1 cellular context compared by ENCODE assay signal in the genomic region with DNA sequence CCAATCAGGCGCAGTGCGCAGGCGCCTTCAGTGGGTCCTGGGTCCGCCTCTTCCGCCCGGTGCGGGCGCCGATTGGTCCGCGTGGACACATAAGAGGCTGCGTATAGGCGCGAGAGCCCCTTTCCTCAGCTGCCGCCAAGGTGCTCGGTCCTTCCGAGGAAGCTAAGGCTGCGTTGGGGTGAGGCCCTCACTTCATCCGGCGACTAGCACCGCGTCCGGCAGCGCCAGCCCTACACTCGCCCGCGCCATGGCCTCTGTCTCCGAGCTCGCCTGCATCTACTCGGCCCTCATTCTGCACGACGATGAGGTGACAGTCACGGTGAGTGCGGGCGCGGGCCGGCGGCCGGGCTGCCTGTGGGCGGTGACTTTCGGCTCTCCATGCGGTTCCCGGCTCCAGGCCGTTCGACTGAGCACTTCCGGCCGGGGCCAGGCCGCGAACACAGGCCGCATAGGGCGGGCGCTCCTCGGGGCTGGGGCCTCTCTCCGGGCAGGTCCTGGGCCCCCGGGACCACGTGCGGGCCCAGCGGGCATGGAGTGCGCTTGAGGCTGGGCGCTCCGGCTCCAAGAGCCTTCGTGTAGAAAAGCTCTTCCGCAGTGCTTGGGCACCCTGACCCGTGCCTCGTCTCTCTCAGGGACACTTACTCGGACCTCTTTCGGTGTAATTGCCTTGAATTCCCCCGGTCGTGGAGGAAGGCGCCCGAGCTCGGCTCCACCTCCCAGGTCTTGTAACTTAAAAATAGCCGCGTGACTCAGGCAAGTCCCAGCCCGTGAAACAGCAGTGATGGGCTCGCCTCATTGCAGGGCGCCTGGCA.
TF ChIP-seq lines count a peak whose summit lies in the region.

TSS of gene RPLP1 (plus strand) at position 117 of the 812 bp plus-strand sequence. CDS start at position 248, 131 bp downstream.

TF ChIP-seq in HepG2, 621 proteins besides CTCF, POLR2A, EP300 and RAD21 (continued from another document and continues in another):
- no peak for TF ChIP-seq HMG20A (CRISPR knock-in tag; IDR thresholded peaks at IDR 0.05; ENCODE audit: borderline replicate concordance)
- peak; percentile 95 for TF ChIP-seq ZNF567 (CRISPR knock-in tag; IDR thresholded peaks at IDR 0.05; ENCODE audit: borderline replicate concordance)
- TF ChIP-seq ZNF761 (CRISPR knock-in tag; conservative IDR thresholded peaks at IDR 0.05), result no peak
- TF ChIP-seq, protein P1, sequence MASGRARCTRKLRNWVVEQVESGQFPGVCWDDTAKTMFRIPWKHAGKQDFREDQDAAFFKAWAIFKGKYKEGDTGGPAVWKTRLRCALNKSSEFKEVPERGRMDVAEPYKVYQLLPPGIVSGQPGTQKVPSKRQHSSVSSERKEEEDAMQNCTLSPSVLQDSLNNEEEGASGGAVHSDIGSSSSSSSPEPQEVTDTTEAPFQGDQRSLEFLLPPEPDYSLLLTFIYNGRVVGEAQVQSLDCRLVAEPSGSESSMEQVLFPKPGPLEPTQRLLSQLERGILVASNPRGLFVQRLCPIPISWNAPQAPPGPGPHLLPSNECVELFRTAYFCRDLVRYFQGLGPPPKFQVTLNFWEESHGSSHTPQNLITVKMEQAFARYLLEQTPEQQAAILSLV (CRISPR knock-in tag; IDR thresholded peaks at IDR 0.05; ENCODE audit: borderline replicate concordance), result peak; percentile 72; the same call in 1 of the 2 replicates
- no peak for TF ChIP-seq SRSF9 (IDR thresholded peaks at IDR 0.05; ENCODE audit: borderline replicate concordance, insufficient read depth, low read depth, low read length, poor library complexity, severe bottlenecking)
- no peak for TF ChIP-seq ZNF646 (CRISPR knock-in tag; IDR thresholded peaks at IDR 0.05)
- TF ChIP-seq ZNF766 (CRISPR knock-in tag; IDR thresholded peaks at IDR 0.05; ENCODE audit: borderline replicate concordance), result peak; percentile 70; the same call in 1 of the 2 replicates
- TF ChIP-seq GABPB1 (CRISPR knock-in tag; IDR thresholded peaks at IDR 0.05), result peak; percentile 95
- peak; percentile 85; the same call in 1 of the 2 replicates for TF ChIP-seq CAMTA2 (CRISPR knock-in tag; IDR thresholded peaks at IDR 0.05; ENCODE audit: borderline replicate concordance)
- TF ChIP-seq U2AF2 (IDR thresholded peaks at IDR 0.05; ENCODE audit: low read depth, low read length), result no peak
- TF ChIP-seq, protein P2, sequence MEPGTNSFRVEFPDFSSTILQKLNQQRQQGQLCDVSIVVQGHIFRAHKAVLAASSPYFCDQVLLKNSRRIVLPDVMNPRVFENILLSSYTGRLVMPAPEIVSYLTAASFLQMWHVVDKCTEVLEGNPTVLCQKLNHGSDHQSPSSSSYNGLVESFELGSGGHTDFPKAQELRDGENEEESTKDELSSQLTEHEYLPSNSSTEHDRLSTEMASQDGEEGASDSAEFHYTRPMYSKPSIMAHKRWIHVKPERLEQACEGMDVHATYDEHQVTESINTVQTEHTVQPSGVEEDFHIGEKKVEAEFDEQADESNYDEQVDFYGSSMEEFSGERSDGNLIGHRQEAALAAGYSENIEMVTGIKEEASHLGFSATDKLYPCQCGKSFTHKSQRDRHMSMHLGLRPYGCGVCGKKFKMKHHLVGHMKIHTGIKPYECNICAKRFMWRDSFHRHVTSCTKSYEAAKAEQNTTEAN (CRISPR knock-in tag; conservative IDR thresholded peaks at IDR 0.05), result no peak
- TF ChIP-seq HNRNPUL1 (IDR thresholded peaks at IDR 0.05; ENCODE audit: low read depth, low read length), result no peak
- TF ChIP-seq ATM (IDR thresholded peaks at IDR 0.05; ENCODE audit: borderline replicate concordance), result no peak
- TF ChIP-seq ZNF180 (CRISPR knock-in tag; IDR thresholded peaks at IDR 0.05; ENCODE audit: borderline replicate concordance, low read depth), result no peak
- no peak for TF ChIP-seq MAFF (IDR thresholded peaks at IDR 0.05; ENCODE audit: low read depth, low read length)
- no peak for TF ChIP-seq SKI (IDR thresholded peaks at IDR 0.05; ENCODE audit: partially characterized antibody)
- no peak for TF ChIP-seq RCOR2 (CRISPR knock-in tag; IDR thresholded peaks at IDR 0.05)
- TF ChIP-seq RBM22 (optimal IDR thresholded peaks at IDR 0.05; ENCODE audit: low read length), result no peak
- TF ChIP-seq PRPF4 (IDR thresholded peaks at IDR 0.05; ENCODE audit: low read depth, low read length, poor library complexity, severe bottlenecking), result no peak
- TF ChIP-seq HMGXB4 (CRISPR knock-in tag; IDR thresholded peaks at IDR 0.05; ENCODE audit: borderline replicate concordance in 1 of 2, low read depth in 1 of 2), result peak in 1 of 2 experiments; percentile 78; a peak in 2 of 4 replicates
- TF ChIP-seq AGO2 (optimal IDR thresholded peaks at IDR 0.05; ENCODE audit: low read depth, low read length), result peak; percentile 97
- TF ChIP-seq ASH2L (IDR thresholded peaks at IDR 0.05; ENCODE audit: insufficient read length, low read depth, low read length), result peak; percentile 49
- TF ChIP-seq NR2C2 (CRISPR knock-in tag; IDR thresholded peaks at IDR 0.05; ENCODE audit: borderline replicate concordance), result peak; percentile 48; the same call in 1 of the 2 replicates
- peak; percentile 77 for TF ChIP-seq ZNF331 (CRISPR knock-in tag; IDR thresholded peaks at IDR 0.05)
- TF ChIP-seq TCF7L2 (IDR thresholded peaks at IDR 0.05; ENCODE audit: low read depth, low read length), result no peak
- TF ChIP-seq, protein P3, sequence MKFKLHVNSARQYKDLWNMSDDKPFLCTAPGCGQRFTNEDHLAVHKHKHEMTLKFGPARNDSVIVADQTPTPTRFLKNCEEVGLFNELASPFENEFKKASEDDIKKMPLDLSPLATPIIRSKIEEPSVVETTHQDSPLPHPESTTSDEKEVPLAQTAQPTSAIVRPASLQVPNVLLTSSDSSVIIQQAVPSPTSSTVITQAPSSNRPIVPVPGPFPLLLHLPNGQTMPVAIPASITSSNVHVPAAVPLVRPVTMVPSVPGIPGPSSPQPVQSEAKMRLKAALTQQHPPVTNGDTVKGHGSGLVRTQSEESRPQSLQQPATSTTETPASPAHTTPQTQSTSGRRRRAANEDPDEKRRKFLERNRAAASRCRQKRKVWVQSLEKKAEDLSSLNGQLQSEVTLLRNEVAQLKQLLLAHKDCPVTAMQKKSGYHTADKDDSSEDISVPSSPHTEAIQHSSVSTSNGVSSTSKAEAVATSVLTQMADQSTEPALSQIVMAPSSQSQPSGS (CRISPR knock-in tag; IDR thresholded peaks at IDR 0.05), result peak; percentile 53
- TF ChIP-seq, protein P4, sequence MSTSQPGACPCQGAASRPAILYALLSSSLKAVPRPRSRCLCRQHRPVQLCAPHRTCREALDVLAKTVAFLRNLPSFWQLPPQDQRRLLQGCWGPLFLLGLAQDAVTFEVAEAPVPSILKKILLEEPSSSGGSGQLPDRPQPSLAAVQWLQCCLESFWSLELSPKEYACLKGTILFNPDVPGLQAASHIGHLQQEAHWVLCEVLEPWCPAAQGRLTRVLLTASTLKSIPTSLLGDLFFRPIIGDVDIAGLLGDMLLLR (CRISPR knock-in tag; IDR thresholded peaks at IDR 0.05), result peak; percentile 71; the same call in 1 of the 2 replicates
- TF ChIP-seq, protein P5, sequence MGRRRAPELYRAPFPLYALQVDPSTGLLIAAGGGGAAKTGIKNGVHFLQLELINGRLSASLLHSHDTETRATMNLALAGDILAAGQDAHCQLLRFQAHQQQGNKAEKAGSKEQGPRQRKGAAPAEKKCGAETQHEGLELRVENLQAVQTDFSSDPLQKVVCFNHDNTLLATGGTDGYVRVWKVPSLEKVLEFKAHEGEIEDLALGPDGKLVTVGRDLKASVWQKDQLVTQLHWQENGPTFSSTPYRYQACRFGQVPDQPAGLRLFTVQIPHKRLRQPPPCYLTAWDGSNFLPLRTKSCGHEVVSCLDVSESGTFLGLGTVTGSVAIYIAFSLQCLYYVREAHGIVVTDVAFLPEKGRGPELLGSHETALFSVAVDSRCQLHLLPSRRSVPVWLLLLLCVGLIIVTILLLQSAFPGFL (CRISPR knock-in tag; IDR thresholded peaks at IDR 0.05), result no peak
- 0 out of 2 replicates have a peak, but pooled peaks have one; percentile 58 for TF ChIP-seq SP4 (CRISPR knock-in tag; IDR thresholded peaks at IDR 0.05)
- peak; percentile 35; the same call in 1 of the 2 replicates for TF ChIP-seq SOX5 (CRISPR knock-in tag; IDR thresholded peaks at IDR 0.05; ENCODE audit: borderline replicate concordance)
- TF ChIP-seq E2F1 (CRISPR knock-in tag; IDR thresholded peaks at IDR 0.05), result peak; percentile 72
- no peak for TF ChIP-seq EHMT2 (IDR thresholded peaks at IDR 0.05; ENCODE audit: borderline replicate concordance, low read depth, low read length)
- peak; percentile 75; the same call in 1 of the 2 replicates for TF ChIP-seq ZFP1 (CRISPR knock-in tag; IDR thresholded peaks at IDR 0.05)
- TF ChIP-seq FOXM1 (CRISPR knock-in tag; IDR thresholded peaks at IDR 0.05), result no peak
- TF ChIP-seq NFE2L1 (CRISPR knock-in tag; IDR thresholded peaks at IDR 0.05; ENCODE audit: borderline replicate concordance), result no peak
- TF ChIP-seq, protein P6, sequence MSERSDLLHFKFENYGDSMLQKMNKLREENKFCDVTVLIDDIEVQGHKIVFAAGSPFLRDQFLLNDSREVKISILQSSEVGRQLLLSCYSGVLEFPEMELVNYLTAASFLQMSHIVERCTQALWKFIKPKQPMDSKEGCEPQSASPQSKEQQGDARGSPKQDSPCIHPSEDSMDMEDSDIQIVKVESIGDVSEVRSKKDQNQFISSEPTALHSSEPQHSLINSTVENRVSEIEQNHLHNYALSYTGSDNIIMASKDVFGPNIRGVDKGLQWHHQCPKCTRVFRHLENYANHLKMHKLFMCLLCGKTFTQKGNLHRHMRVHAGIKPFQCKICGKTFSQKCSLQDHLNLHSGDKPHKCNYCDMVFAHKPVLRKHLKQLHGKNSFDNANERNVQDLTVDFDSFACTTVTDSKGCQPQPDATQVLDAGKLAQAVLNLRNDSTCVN (CRISPR knock-in tag; IDR thresholded peaks at IDR 0.05; ENCODE audit: borderline replicate concordance), result peak; percentile 71; the same call in 1 of the 2 replicates
- TF ChIP-seq ZNF235 (CRISPR knock-in tag; IDR thresholded peaks at IDR 0.05; ENCODE audit: borderline replicate concordance), result peak; percentile 72; the same call in 1 of the 2 replicates
- TF ChIP-seq AKAP8 (CRISPR knock-in tag; IDR thresholded peaks at IDR 0.05), result peak; percentile 55; the same call in 1 of the 2 replicates
- peak; percentile 59 for TF ChIP-seq PHF20 (CRISPR knock-in tag; IDR thresholded peaks at IDR 0.05)
- TF ChIP-seq PAWR (CRISPR knock-in tag; IDR thresholded peaks at IDR 0.05; ENCODE audit: borderline replicate concordance), result no peak
